13 cellular contexts compared by ENCODE assay signal in genomic region chr12:117045998-117046374, GRCh38. TPM values are rescaled to one million over a fixed set of nuclear protein-coding genes. Genes with fewer than 3 reads are reported as not detected.
DNase-seq lines count a peak whose midpoint lies in the region; ATAC-seq and TF ChIP-seq lines count a peak whose summit lies in the region.
"Had no signal": no experiment of that assay in that cellular context is flagged by ENCODE, and none has a peak within 500 bp of the region (broad histone marks: within the 10 kb centered on the region; RNA-seq: fewer than 3 reads in every experiment).

No MANE protein-coding gene starts in this region.

- H3K4me3 ChIP-seq in fibroblast of the aortic adventitia (ENCODE audit: low read depth, low read length) (no peak overlapping the region), retinal pigment epithelial cell (ENCODE audit: low read length) (no peak overlapping the region), PC-3 (ENCODE audit: low read length) (no peak overlapping the region)
- H3K4me3 ChIP-seq: vagina had no signal

- TF ChIP-seq CTCF in fibroblast of the aortic adventitia (IDR thresholded peaks at IDR 0.05; ENCODE audit: insufficient read depth, low read length): peak; percentile 13
- peak; percentile 25 for TF ChIP-seq CTCF in retinal pigment epithelial cell (conservative IDR thresholded peaks at IDR 0.05; ENCODE audit: low read depth, low read length)
- no peak for TF ChIP-seq CTCF in PC-3 (conservative IDR thresholded peaks at IDR 0.05; ENCODE audit: low read depth, low read length)

- no peaks in the 10 kb centered on the region for H4K20me1 ChIP-seq in PC-3 (ENCODE audit: low read length)

- H3K27ac ChIP-seq in PC-3 (ENCODE audit: low read length): no peak overlapping the region
- H3K27ac ChIP-seq: vagina had no signal

- no peaks in the 10 kb centered on the region for H3K36me3 ChIP-seq in PC-3 (ENCODE audit: low read depth, low read length)
- H3K36me3 ChIP-seq: vagina had no signal

- BruUV-seq in PC-3 (replicated peaks; lab: Mats Ljungman, UMichigan): no TSS peak

- H3K9me3 ChIP-seq in PC-3 (ENCODE audit: low read length): no peaks in the 10 kb centered on the region
- H3K9me3 ChIP-seq: vagina had no signal

- H3K79me2 ChIP-seq in PC-3 (ENCODE audit: low read length): no peaks in the 10 kb centered on the region

- no peaks in the 10 kb centered on the region for H3F3A ChIP-seq in PC-3 (ENCODE audit: low read length, unreplicated experiment)

- intact Hi-C loops in Right ventricle myocardium inferior (cut with DNase I): no loop called here
- intact Hi-C loops in left cardiac atrium (cut with DNase I): no loop called here
- intact Hi-C loops in PC-3 (cut with micrococcal nuclease): no loop called here

- no peak overlapping the region for H3K9ac ChIP-seq in PC-3 (ENCODE audit: low read length)

- DNase-seq in Right ventricle myocardium inferior (ENCODE audit: missing footprints) (peak; percentile 16), left cardiac atrium (no peak), SK-N-DZ (ENCODE audit: low spot score) (peak; percentile 78), fibroblast of the aortic adventitia (ENCODE audit: low read depth) (no peak), retinal pigment epithelial cell (ENCODE audit: low read depth) (no peak), PC-3 (no peak), NCI-H1417 (lab: John Stamatoyannopoulos, UW) (no peak)
- DNase-seq: activated CD4-positive, alpha-beta T cell treated with anti-CD3 and anti-CD28 coated beads, Interleukin-2, amount 10 ng/mL, durations not matched to agents 7 days and 5 days; DMS53; NCI-H2029 treated with DMSO at 0.1 percent for 48 hours; NK-92 treated with Interleukin-12 subunit alpha and Interleukin-12 subunit beta, amount 100 ng/mL, for 24 hours had no signal

- 0 out of 2 replicates have a peak, but pooled peaks cover 1% of the 10 kb centered on the region for H3K27me3 ChIP-seq in PC-3 (ENCODE audit: low read length)
- H3K27me3 ChIP-seq: vagina had no signal

- no peak overlapping the region for H3K4me2 ChIP-seq in PC-3 (ENCODE audit: low read length)

- H2AFZ ChIP-seq in PC-3 (ENCODE audit: low read length): no peak overlapping the region

- POLR2A ChIA-PET in PC-3 (lab: Charles Lee; ENCODE audit: unreplicated experiment): no interaction called here

- ATAC-seq in Right ventricle myocardium inferior (no peak), left cardiac atrium (no peak), PC-3 (no peak), GM21786 (IDR thresholded peaks at IDR 0.05; ENCODE audit: unreplicated experiment) (no peak)

- 0 out of 2 replicates have a peak, but pooled peaks cover 4% of the 10 kb centered on the region for H3K4me1 ChIP-seq in PC-3 (ENCODE audit: insufficient read depth, low read length)
- H3K4me1 ChIP-seq: vagina had no signal

- CTCF ChIA-PET in PC-3 (lab: Charles Lee): no interaction called here

- no peaks in the 10 kb centered on the region for H3K9me2 ChIP-seq in PC-3 (replicated peaks; ENCODE audit: low read length)

RNA-seq across cellular contexts. Expression of gene TESC, which starts 53.2 kb away (rescaled TPM):
- 93.9 TPM for total RNA-seq in Right ventricle myocardium inferior
- total RNA-seq in left cardiac atrium: 10 to 100 TPM; 35.1 to 41.2 TPM
- 177 and 188 TPM in 2 replicates for polyA plus RNA-seq in SK-N-DZ (2014; cell fraction: cytosol; rRNA removed)
- 139 and 144 TPM in 2 replicates for polyA plus RNA-seq in SK-N-DZ (2014; cell fraction: nucleus; rRNA removed)
- not detected in 2 replicates for total RNA-seq in fibroblast of the aortic adventitia (ENCODE audit: low replicate concordance)
- total RNA-seq in PC-3 (2014; rRNA removed): 0.75 and 2.1 TPM in 2 replicates

Comparison
In these comparisons a context has a peak if more than half of its experiments do, and no peak if none do; other contexts are left out.
1. DNase-seq: peak in Right ventricle myocardium inferior (single experiment) and SK-N-DZ (single experiment); none in left cardiac atrium (single experiment), fibroblast of the aortic adventitia (single experiment), retinal pigment epithelial cell (single experiment), PC-3 (single experiment) and NCI-H1417 (0 of 3).
2. RNA of gene TESC, which starts 53.2 kb away (total RNA-seq): 93.9 TPM in Right ventricle myocardium inferior (single experiment) and 35.1 to 41.2 TPM in left cardiac atrium; 0.75 to 2.1 TPM in PC-3 and not detected in fibroblast of the aortic adventitia; every median in the first group is over 10 times any median in the second.